Comparison of ENCODE assay signal across 17 cellular contexts in genomic region chr2:118841450-118841827, GRCh38. TPM values are rescaled to one million over a fixed set of nuclear protein-coding genes. Genes with fewer than 3 reads are reported as not detected.
DNase-seq lines count a peak whose midpoint lies in the region; ATAC-seq and TF ChIP-seq lines count a peak whose summit lies in the region.
"Had no signal": no experiment of that assay in that cellular context is flagged by ENCODE, and none has a peak within 500 bp of the region (broad histone marks: within the 10 kb centered on the region; RNA-seq: fewer than 3 reads in every experiment).

No MANE protein-coding gene starts in this region.

- H3K36me3 ChIP-seq in spleen (no peaks in the 10 kb centered on the region), WERI-Rb-1 (no peaks in the 10 kb centered on the region)
- H3K36me3 ChIP-seq: brain microvascular endothelial cell, transverse colon had no signal

- no peak for DNase-seq in activated CD4-positive, alpha-beta T cell treated with anti-CD3 and anti-CD28 coated beads, Interleukin-2, amount 10 ng/mL, durations not matched to agents 7 days and 5 days
- DNase-seq in activated CD4-positive, alpha-beta T cell treated with anti-CD3 and anti-CD28 coated beads, Interleukin-2, amount 50 U/mL, for 1 hour, result no peak
- DNase-seq in mesothelial cell of epicardium (ENCODE audit: low spot score in 2 of 2, unreplicated experiment in 2 of 2) (no peak), spleen (peak; percentile 62), WERI-Rb-1 (no peak)
- DNase-seq: activated CD4-positive, alpha-beta T cell treated with anti-CD3 and anti-CD28 coated beads for 4 hours; brain microvascular endothelial cell; Caco-2; NCI-H1694; NCI-H524 treated with DMSO at 0.1 percent for 48 hours; PC-3; transverse colon had no signal

- intact Hi-C loops in spleen (cut with DNase I; ENCODE audit: low total_unique reads), result no loop called here

- H3K27me3 ChIP-seq in spleen (replicated peaks in 1 of 7) (peaks cover 17 to 100% (median 98%) of the 10 kb centered on the region in 7 donors), WERI-Rb-1 (ENCODE audit: insufficient read depth, low read depth, severe bottlenecking) (peaks cover 97% of the 10 kb centered on the region)

- H3K36me3 Mint-ChIP-seq in activated CD4-positive, alpha-beta T cell treated with anti-CD3 and anti-CD28 coated beads, Interleukin-2, amount 10 ng/mL, durations not matched to agents 7 days and 5 days (ENCODE audit: low read depth), result peaks cover 7% of the 10 kb centered on the region
- peaks cover 8% of the 10 kb centered on the region for H3K36me3 Mint-ChIP-seq in activated T-helper 17 cell treated with anti-CD3 and anti-CD28 coated beads, Interleukin-2, amount 50 U/mL, for 72 hours (ENCODE audit: low read depth)
- peaks cover 21% of the 10 kb centered on the region for H3K36me3 Mint-ChIP-seq in mesothelial cell of epicardium

- peak overlapping the region; percentile 5 for H3K27ac Mint-ChIP-seq in activated CD4-positive, alpha-beta T cell treated with anti-CD3 and anti-CD28 coated beads, Interleukin-2, amount 10 ng/mL, durations not matched to agents 7 days and 5 days
- H3K27ac Mint-ChIP-seq in activated T-helper 17 cell treated with anti-CD3 and anti-CD28 coated beads, Interleukin-2, amount 50 U/mL, for 72 hours, result no peak overlapping the region
- H3K27ac Mint-ChIP-seq in mesothelial cell of epicardium, result peak overlapping the region; percentile 60
- H3K27ac Mint-ChIP-seq: activated T-helper 2 cell treated with anti-CD3 and anti-CD28 coated beads, Interferon-gamma antibody, Interleukin-2, Interleukin-4, amounts not matched to agents 10 μg/mL and 5 μg/mL and 100 μg/mL, durations not matched to agents 14 hours and 24 hours and 36 hours had no signal

- no peaks in the 10 kb centered on the region for H3K9me3 Mint-ChIP-seq in activated CD4-positive, alpha-beta T cell treated with anti-CD3 and anti-CD28 coated beads, Interleukin-2, amount 10 ng/mL, durations not matched to agents 7 days and 5 days
- H3K9me3 Mint-ChIP-seq in activated T-helper 17 cell treated with anti-CD3 and anti-CD28 coated beads, Interleukin-2, amount 50 U/mL, for 72 hours, result no peaks in the 10 kb centered on the region
- no peaks in the 10 kb centered on the region for H3K9me3 Mint-ChIP-seq in mesothelial cell of epicardium
- H3K9me3 Mint-ChIP-seq: activated T-helper 2 cell treated with anti-CD3 and anti-CD28 coated beads, Interferon-gamma antibody, Interleukin-2, Interleukin-4, amounts not matched to agents 10 μg/mL and 5 μg/mL and 100 μg/mL, durations not matched to agents 14 hours and 24 hours and 36 hours had no signal

- POLR2A ChIA-PET in activated CD4-positive, alpha-beta T cell treated with anti-CD3 and anti-CD28 coated beads, Interleukin-2, amount 10 ng/mL, durations not matched to agents 7 days and 5 days (lab: Charles Lee), result no interaction called here

- no peak overlapping the region for H3K4me3 Mint-ChIP-seq in activated CD4-positive, alpha-beta T cell treated with anti-CD3 and anti-CD28 coated beads, Interleukin-2, amount 10 ng/mL, durations not matched to agents 7 days and 5 days
- peak overlapping the region; percentile 60 for H3K4me3 Mint-ChIP-seq in activated T-helper 17 cell treated with anti-CD3 and anti-CD28 coated beads, Interleukin-2, amount 50 U/mL, for 72 hours
- peak overlapping the region; percentile 77 for H3K4me3 Mint-ChIP-seq in mesothelial cell of epicardium

- peak overlapping the region in 4 of 8 donors; percentile 15 to 40 (median 28) for H3K4me3 ChIP-seq in spleen
- no peak overlapping the region for H3K4me3 ChIP-seq in WERI-Rb-1 (ENCODE audit: low read depth, low read length)

- peaks cover 14% of the 10 kb centered on the region for H3K4me1 Mint-ChIP-seq in activated CD4-positive, alpha-beta T cell treated with anti-CD3 and anti-CD28 coated beads, Interleukin-2, amount 10 ng/mL, durations not matched to agents 7 days and 5 days
- H3K4me1 Mint-ChIP-seq in activated T-helper 17 cell treated with anti-CD3 and anti-CD28 coated beads, Interleukin-2, amount 50 U/mL, for 72 hours, result peaks cover 4% of the 10 kb centered on the region
- peaks cover 63% of the 10 kb centered on the region for H3K4me1 Mint-ChIP-seq in mesothelial cell of epicardium

- H3K27me3 Mint-ChIP-seq in activated CD4-positive, alpha-beta T cell treated with anti-CD3 and anti-CD28 coated beads, Interleukin-2, amount 10 ng/mL, durations not matched to agents 7 days and 5 days, result peaks cover 85% of the 10 kb centered on the region
- peaks cover 75% of the 10 kb centered on the region for H3K27me3 Mint-ChIP-seq in activated T-helper 17 cell treated with anti-CD3 and anti-CD28 coated beads, Interleukin-2, amount 50 U/mL, for 72 hours
- H3K27me3 Mint-ChIP-seq in mesothelial cell of epicardium (ENCODE audit: low read depth), result peaks cover 90% of the 10 kb centered on the region

- peaks cover 7 to 46% (median 32%) of the 10 kb centered on the region in 6 donors for H3K4me1 ChIP-seq in spleen
- H3K4me1 ChIP-seq: Caco-2 had no signal

- H3K27ac ChIP-seq in spleen (no peak overlapping the region), WERI-Rb-1 (no peak overlapping the region)
- H3K27ac ChIP-seq: brain microvascular endothelial cell, parathyroid adenoma, transverse colon had no signal

- CTCF ChIA-PET in activated CD4-positive, alpha-beta T cell treated with anti-CD3 and anti-CD28 coated beads, Interleukin-2, amount 10 ng/mL, durations not matched to agents 7 days and 5 days (lab: Charles Lee), result interaction anchor here (0.9 kb wide), 1 partner anchor 8 kb away, joined by 3 read pairs; no protein-coding TSS in a partner anchor

- TF ChIP-seq CTCF in mesothelial cell of epicardium (IDR thresholded peaks at IDR 0.05; ENCODE audit: unreplicated experiment), result no peak
- no peak for TF ChIP-seq CTCF in spleen (IDR thresholded peaks at IDR 0.05 in 8 of 11, conservative IDR thresholded peaks at IDR 0.05 in 3 of 11)
- TF ChIP-seq CTCF in WERI-Rb-1 (IDR thresholded peaks at IDR 0.05; ENCODE audit: low read depth, low read length), result no peak

- TF ChIP-seq POLR2A in spleen (IDR thresholded peaks at IDR 0.05), result no peak

- no peak for ATAC-seq in activated T-helper 17 cell treated with anti-CD3 and anti-CD28 coated beads, Interleukin-2, amount 50 U/mL, for 72 hours (replicated peaks)
- ATAC-seq in HG03025 (IDR thresholded peaks at IDR 0.05; ENCODE audit: low FRiP score, unreplicated experiment) (no peak), GM18870 (IDR thresholded peaks at IDR 0.05; ENCODE audit: unreplicated experiment) (no peak)
- ATAC-seq: PC-3 had no signal

- H3K9me3 ChIP-seq in spleen (no peaks in the 10 kb centered on the region), WERI-Rb-1 (ENCODE audit: severe bottlenecking) (peaks cover 10% of the 10 kb centered on the region)
- H3K9me3 ChIP-seq: Caco-2, transverse colon had no signal

- WGBS in spleen, 5 donors, result 16 to 22% (median 20%) methylated on average over 16 to 20 of the region's 20 CpGs

RNA-seq across cellular contexts. Expression of gene EN1, which starts 6.0 kb away (rescaled TPM):
- not detected for total RNA-seq in activated CD4-positive, alpha-beta T cell treated with anti-CD3 and anti-CD28 coated beads, Interleukin-2, amount 10 ng/mL, durations not matched to agents 7 days and 5 days
- total RNA-seq in activated T-helper 17 cell treated with anti-CD3 and anti-CD28 coated beads, Interleukin-2, amount 50 U/mL, for 72 hours, result not detected
- 17.7 to 18.3 TPM (median 17.9 TPM) in 3 replicates for total RNA-seq in mesothelial cell of epicardium
- not detected for total RNA-seq in spleen
- polyA plus RNA-seq in spleen, result not detected
- total RNA-seq: activated T-helper 2 cell treated with anti-CD3 and anti-CD28 coated beads, Interferon-gamma antibody, Interleukin-2, Interleukin-4, amounts not matched to agents 10 μg/mL and 5 μg/mL and 100 μg/mL, durations not matched to agents 14 hours and 24 hours and 36 hours; transverse colon had no signal

Comparison
In these comparisons a context has a peak if more than half of its experiments do, and no peak if none do; other contexts are left out.
1. RNA of gene EN1, which starts 6.0 kb away (total RNA-seq): 17.7 to 18.3 TPM in mesothelial cell of epicardium; not detected in activated CD4-positive, alpha-beta T cell treated with anti-CD3 and anti-CD28 coated beads, Interleukin-2, amount 10 ng/mL, durations not matched to agents 7 days and 5 days, not detected in activated T-helper 17 cell treated with anti-CD3 and anti-CD28 coated beads, Interleukin-2, amount 50 U/mL, for 72 hours and not detected in spleen; every median in the first group is over 10 times any median in the second.